1 cellular context compared by ENCODE assay signal in genomic region chr5:14148890-14149671, GRCh38.
A peak's percentile ranks its signal among the peaks of the same experiment; 100 is the strongest.
TF ChIP-seq lines count a peak whose summit lies in the region.

No MANE protein-coding gene starts in this region.

TF ChIP-seq in HepG2, 621 proteins besides CTCF, POLR2A, EP300 and RAD21 (continued from another document and continues in another):
- no peak for TF ChIP-seq DDIT3 (CRISPR knock-in tag; IDR thresholded peaks at IDR 0.05)
- no peak for TF ChIP-seq PTBP1 (IDR thresholded peaks at IDR 0.05; ENCODE audit: low read depth, low read length, poor library complexity, severe bottlenecking)
- no peak for TF ChIP-seq ZNF563 (CRISPR knock-in tag; IDR thresholded peaks at IDR 0.05)
- TF ChIP-seq ZNF331 (CRISPR knock-in tag; IDR thresholded peaks at IDR 0.05): peak; percentile 44; the same call in 1 of the 2 replicates
- peak; percentile 32 for TF ChIP-seq RXRA (CRISPR knock-in tag; IDR thresholded peaks at IDR 0.05)
- no peak for TF ChIP-seq TCF12 (IDR thresholded peaks at IDR 0.05)
- TF ChIP-seq TCF12 (CRISPR knock-in tag; IDR thresholded peaks at IDR 0.05): no peak
- peak; percentile 43; the same call in 1 of the 2 replicates for TF ChIP-seq PPARG (CRISPR knock-in tag; conservative IDR thresholded peaks at IDR 0.05)
- no peak for TF ChIP-seq NONO (IDR thresholded peaks at IDR 0.05)
- TF ChIP-seq NONO (CRISPR knock-in tag; conservative IDR thresholded peaks at IDR 0.05): 0 out of 2 replicates have a peak, but pooled peaks have one; percentile 42
- 0 out of 2 replicates have a peak, but pooled peaks have one; percentile 29 for TF ChIP-seq NAIF1 (CRISPR knock-in tag; IDR thresholded peaks at IDR 0.05; ENCODE audit: borderline replicate concordance)
- no peak for TF ChIP-seq MEIS1 (CRISPR knock-in tag; IDR thresholded peaks at IDR 0.05; ENCODE audit: borderline replicate concordance)
- TF ChIP-seq REPIN1 (CRISPR knock-in tag; IDR thresholded peaks at IDR 0.05; ENCODE audit: borderline replicate concordance, low read depth): peak; percentile 32; the same call in 1 of the 2 replicates
- TF ChIP-seq HIC2 (CRISPR knock-in tag; IDR thresholded peaks at IDR 0.05; ENCODE audit: low read depth): peak; percentile 95
- no peak for TF ChIP-seq SKI (IDR thresholded peaks at IDR 0.05; ENCODE audit: partially characterized antibody)
- no peak for TF ChIP-seq MLLT10 (CRISPR knock-in tag; IDR thresholded peaks at IDR 0.05)
- peak; percentile 57; the same call in 1 of the 2 replicates for TF ChIP-seq ETV5 (CRISPR knock-in tag; IDR thresholded peaks at IDR 0.05; ENCODE audit: borderline replicate concordance)
- TF ChIP-seq HMGXB4 (CRISPR knock-in tag; IDR thresholded peaks at IDR 0.05; ENCODE audit: borderline replicate concordance in 1 of 2, low read depth in 1 of 2): peak; percentile 33 to 35; a peak in 3 of 4 replicates
- TF ChIP-seq ARID5B (CRISPR knock-in tag; IDR thresholded peaks at IDR 0.05): peak; percentile 65; the same call in 1 of the 2 replicates
- TF ChIP-seq MXI1 (IDR thresholded peaks at IDR 0.05; ENCODE audit: borderline replicate concordance, low read depth, low read length): peak; percentile 50; the same call in 1 of the 3 replicates
- no peak for TF ChIP-seq KLF16 (CRISPR knock-in tag; IDR thresholded peaks at IDR 0.05)
- peak; percentile 30; the same call in 1 of the 2 replicates for TF ChIP-seq NR2C2 (CRISPR knock-in tag; IDR thresholded peaks at IDR 0.05; ENCODE audit: borderline replicate concordance)
- TF ChIP-seq FOXO1 (CRISPR knock-in tag; IDR thresholded peaks at IDR 0.05): no peak; the same call in 1 of the 2 replicates
- no peak for TF ChIP-seq IRF1 (CRISPR knock-in tag; IDR thresholded peaks at IDR 0.05; ENCODE audit: low read depth)
- 0 out of 2 replicates have a peak, but pooled peaks have one; percentile 14 for TF ChIP-seq CEBPG (CRISPR knock-in tag; IDR thresholded peaks at IDR 0.05)
- no peak for TF ChIP-seq ZNF883 (CRISPR knock-in tag; IDR thresholded peaks at IDR 0.05; ENCODE audit: not compliant biosample characterization)
- 0 out of 2 replicates have a peak, but pooled peaks have one; percentile 73 for TF ChIP-seq ARID2 (CRISPR knock-in tag; IDR thresholded peaks at IDR 0.05; ENCODE audit: borderline replicate concordance)
- no peak for TF ChIP-seq CSRNP1 (CRISPR knock-in tag; IDR thresholded peaks at IDR 0.05)
- no peak for TF ChIP-seq MZF1 (CRISPR knock-in tag; IDR thresholded peaks at IDR 0.05; ENCODE audit: borderline replicate concordance)
- TF ChIP-seq CREM (IDR thresholded peaks at IDR 0.05): peak; percentile 31
- no peak for TF ChIP-seq CREM (CRISPR knock-in tag; IDR thresholded peaks at IDR 0.05)
- TF ChIP-seq FUBP1 (CRISPR knock-in tag; IDR thresholded peaks at IDR 0.05; ENCODE audit: borderline replicate concordance): no peak
- no peak for TF ChIP-seq CSRNP2 (CRISPR knock-in tag; conservative IDR thresholded peaks at IDR 0.05; ENCODE audit: low read depth)
- TF ChIP-seq ZNF17 (CRISPR knock-in tag; IDR thresholded peaks at IDR 0.05): no peak
- peak; percentile 40 for TF ChIP-seq TEAD3 (CRISPR knock-in tag; optimal IDR thresholded peaks at IDR 0.05; ENCODE audit: borderline replicate concordance)
- TF ChIP-seq SNAI1 (CRISPR knock-in tag; IDR thresholded peaks at IDR 0.05; ENCODE audit: borderline replicate concordance): no peak
- 0 out of 2 replicates have a peak, but pooled peaks have one; percentile 4 for TF ChIP-seq BHLHE40 (IDR thresholded peaks at IDR 0.05; ENCODE audit: low read length)
- no peak for TF ChIP-seq DNMT1 (CRISPR knock-in tag; IDR thresholded peaks at IDR 0.05)
- no peak for TF ChIP-seq FOSL1 (CRISPR knock-in tag; IDR thresholded peaks at IDR 0.05; ENCODE audit: borderline replicate concordance)
- peak; percentile 36; the same call in 1 of the 2 replicates for TF ChIP-seq THRA (CRISPR knock-in tag; IDR thresholded peaks at IDR 0.05; ENCODE audit: borderline replicate concordance)
- TF ChIP-seq ZNF503 (CRISPR knock-in tag; IDR thresholded peaks at IDR 0.05): no peak
- TF ChIP-seq ZBTB7A (CRISPR knock-in tag; IDR thresholded peaks at IDR 0.05): peak; percentile 41; the same call in 1 of the 2 replicates
- no peak for TF ChIP-seq THYN1 (CRISPR knock-in tag; IDR thresholded peaks at IDR 0.05; ENCODE audit: borderline replicate concordance, low read depth)
- peak; percentile 27 to 34; a peak in 2 of 4 replicates for TF ChIP-seq MAFK (conservative IDR thresholded peaks at IDR 0.05 in 1 of 2, IDR thresholded peaks at IDR 0.05 in 1 of 2; ENCODE audit: low read length in 2 of 2)
